Comparison of ENCODE assay signal across 8 cellular contexts in genomic region chr11:78086521-78087074, GRCh38. TPM values are rescaled to one million over a fixed set of nuclear protein-coding genes. Genes with fewer than 3 reads are reported as not detected.
"Had no signal": no experiment of that assay in that cellular context is flagged by ENCODE, and none has a peak within 500 bp of the region (broad histone marks: within the 10 kb centered on the region; RNA-seq: fewer than 3 reads in every experiment).

No MANE protein-coding gene starts in this region.

RNA-seq across cellular contexts. Expression of gene THRSP, which starts 22.9 kb away (rescaled TPM):
- total RNA-seq: activated CD4-positive, alpha-beta memory T cell treated with anti-CD3 and anti-CD28 coated beads for 36 hours; activated CD4-positive, alpha-beta T cell treated with anti-CD3 and anti-CD28 coated beads, Interleukin-2, amount 10 ng/mL, durations not matched to agents 7 days and 5 days; activated naive CD4-positive, alpha-beta T cell treated with anti-CD3 and anti-CD28 coated beads, Interleukin-2, amount 50 U/mL, for 72 hours; activated T-cell treated with anti-CD3 and anti-CD28 coated beads, Interleukin-2, amount 50 U/mL, for 4 hours; ascending aorta; PC-3; SK-MEL-5; T-helper 17 cell had no signal
